14 cellular contexts compared by ENCODE assay signal in the genomic region with DNA sequence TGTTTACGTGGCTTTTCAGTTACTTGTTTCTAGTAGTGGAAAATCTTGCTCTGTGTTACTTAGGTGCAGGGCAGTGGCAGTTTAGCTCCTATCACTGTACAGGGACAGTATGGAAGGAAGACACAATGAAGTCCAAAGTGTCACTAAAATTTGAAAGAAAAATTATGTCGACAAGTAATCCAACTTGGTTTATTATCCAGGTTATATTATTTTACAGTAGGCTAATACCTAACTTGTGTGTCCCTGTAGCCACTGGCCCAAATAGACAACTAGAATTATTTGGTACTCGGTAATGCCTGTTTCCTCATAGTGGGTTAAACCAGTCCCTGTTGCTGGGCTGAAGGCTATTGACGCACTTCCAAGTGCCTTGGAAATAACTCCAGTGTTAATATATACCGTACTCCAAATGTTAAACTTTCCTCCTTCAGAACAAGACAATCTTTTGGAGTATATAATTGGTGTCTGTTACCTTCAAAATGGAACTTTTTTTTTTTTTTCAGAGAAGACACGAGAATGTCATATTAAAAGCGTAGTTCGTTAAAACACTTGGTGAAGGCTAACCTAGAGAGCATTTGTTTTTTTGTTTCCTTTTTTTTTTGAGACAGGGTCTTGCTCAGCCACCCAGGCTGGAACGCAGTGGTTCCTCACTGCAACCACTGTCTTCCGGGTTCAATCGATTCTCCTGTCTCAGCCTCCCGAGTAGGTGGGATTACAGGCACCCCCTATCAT. TPM values are rescaled to one million over a fixed set of nuclear protein-coding genes. Genes with fewer than 3 reads are reported as not detected.
DNase-seq lines count a peak whose midpoint lies in the region; ATAC-seq and TF ChIP-seq lines count a peak whose summit lies in the region.
"Had no signal": no experiment of that assay in that cellular context is flagged by ENCODE, and none has a peak within 500 bp of the region (broad histone marks: within the 10 kb centered on the region; RNA-seq: fewer than 3 reads in every experiment).

No MANE protein-coding gene starts in this region.

- H3K36me3 ChIP-seq in stomach, result no peaks in the 10 kb centered on the region
- H3K36me3 ChIP-seq: BE2C had no signal

- 76 to 81% (median 77%) methylated on average over 12 of the region's 12 CpGs for WGBS in stomach, 5 donors

- no peak for DNase-seq in activated naive CD4-positive, alpha-beta T cell treated with anti-CD3 and anti-CD28 coated beads, Interleukin-2, amount 50 U/mL, for 16 hours
- DNase-seq in activated B cell treated with CpG ODN at 0.5 μM for 24 hours (no peak), stomach (no peak), NCI-H2081 (lab: John Stamatoyannopoulos, UW) (no peak)
- DNase-seq in stimulated activated CD4-positive, alpha-beta T cell treated with anti-CD3 and anti-CD28 coated beads, Interleukin-12 subunit alpha, Interleukin-12 subunit beta, amount 100 ng/mL, for 4 hours, result no peak
- DNase-seq: activated CD8-positive, alpha-beta memory T cell treated with anti-CD3 and anti-CD28 coated beads, Interleukin-2, amount 50 U/mL, for 48 hours; BE2C; foreskin melanocyte; NCI-H1417 treated with DMSO at 0.1 percent for 48 hours; SW 1271 had no signal

- no peaks in the 10 kb centered on the region for H3K27me3 ChIP-seq in stomach
- H3K27me3 ChIP-seq: BE2C had no signal

- H3K4me1 Mint-ChIP-seq in activated naive CD4-positive, alpha-beta T cell treated with anti-CD3 and anti-CD28 coated beads, Interleukin-2, amount 50 U/mL, for 24 hours, result peaks cover 68% of the 10 kb centered on the region
- H3K4me1 Mint-ChIP-seq in activated B cell treated with CpG ODN at 0.5 μM for 24 hours, result peaks cover 77% of the 10 kb centered on the region

- H3K9me3 ChIP-seq in stomach, result no peaks in the 10 kb centered on the region
- H3K9me3 ChIP-seq: BE2C had no signal

- POLR2A ChIA-PET in activated B cell treated with CpG ODN at 0.5 μM for 24 hours (lab: Charles Lee), result interaction anchor here (2.3 to 4.0 kb wide), 2 partner anchors 76 to 974 kb away, joined by 6 to 21 read pairs; no protein-coding TSS in a partner anchor

- H3K36me3 Mint-ChIP-seq in activated naive CD4-positive, alpha-beta T cell treated with anti-CD3 and anti-CD28 coated beads, Interleukin-2, amount 50 U/mL, for 24 hours, result peaks cover 19% of the 10 kb centered on the region
- H3K36me3 Mint-ChIP-seq in activated B cell treated with CpG ODN at 0.5 μM for 24 hours (ENCODE audit: low read depth), result peaks cover 23% of the 10 kb centered on the region

- peak overlapping the region; percentile 99 for H3K27ac Mint-ChIP-seq in activated naive CD4-positive, alpha-beta T cell treated with anti-CD3 and anti-CD28 coated beads, Interleukin-2, amount 50 U/mL, for 24 hours
- peak overlapping the region; percentile 99 for H3K27ac Mint-ChIP-seq in activated B cell treated with CpG ODN at 0.5 μM for 24 hours

- no peak for TF ChIP-seq CTCF in activated B cell treated with CpG ODN at 0.5 μM for 24 hours (IDR thresholded peaks at IDR 0.05)
- TF ChIP-seq CTCF in stomach (IDR thresholded peaks at IDR 0.05), result no peak

- intact Hi-C loops in activated B cell treated with CpG ODN at 0.5 μM for 24 hours (cut with micrococcal nuclease) (no loop called here), stomach (cut with DNase I; ENCODE audit: low total_unique reads) (no loop called here)

- H3K4me1 ChIP-seq in stomach, result peaks cover 33 to 72% (median 58%) of the 10 kb centered on the region in 4 donors

- H3K9me3 Mint-ChIP-seq in activated naive CD4-positive, alpha-beta T cell treated with anti-CD3 and anti-CD28 coated beads, Interleukin-2, amount 50 U/mL, for 24 hours, result no peaks in the 10 kb centered on the region
- H3K9me3 Mint-ChIP-seq in activated B cell treated with CpG ODN at 0.5 μM for 24 hours, result no peaks in the 10 kb centered on the region

- H3K27me3 Mint-ChIP-seq in activated naive CD4-positive, alpha-beta T cell treated with anti-CD3 and anti-CD28 coated beads, Interleukin-2, amount 50 U/mL, for 24 hours, result no peaks in the 10 kb centered on the region
- no peaks in the 10 kb centered on the region for H3K27me3 Mint-ChIP-seq in activated B cell treated with CpG ODN at 0.5 μM for 24 hours

- TF ChIP-seq EP300 in stomach (IDR thresholded peaks at IDR 0.05), result no peak

- peak overlapping the region; percentile 8 to 98 (median 68) for H3K27ac ChIP-seq in stomach

- ATAC-seq in activated B cell treated with CpG ODN at 0.5 μM for 24 hours (ENCODE audit: low read depth), result no peak
- no peak for ATAC-seq in HG02884 (IDR thresholded peaks at IDR 0.05; ENCODE audit: unreplicated experiment)

- no peak for TF ChIP-seq POLR2A in stomach (IDR thresholded peaks at IDR 0.05)

- H3K4me3 ChIP-seq in iPS-11a (ENCODE audit: low read depth, low read length), result peak overlapping the region; percentile 89
- no peak overlapping the region for H3K4me3 ChIP-seq in stomach
- H3K4me3 ChIP-seq: coronary artery had no signal

- CTCF ChIA-PET in activated B cell treated with CpG ODN at 0.5 μM for 24 hours (lab: Charles Lee), result no interaction called here

- peak overlapping the region; percentile 98 for H3K4me3 Mint-ChIP-seq in activated naive CD4-positive, alpha-beta T cell treated with anti-CD3 and anti-CD28 coated beads, Interleukin-2, amount 50 U/mL, for 24 hours
- no peak overlapping the region for H3K4me3 Mint-ChIP-seq in activated B cell treated with CpG ODN at 0.5 μM for 24 hours

RNA-seq across cellular contexts. Expression of gene JARID2, which starts 4.7 kb away (rescaled TPM):
- 27.0 and 28.5 TPM in 2 replicates for total RNA-seq in activated B cell treated with CpG ODN at 0.5 μM for 24 hours
- total RNA-seq in stomach, result 10 to 100 TPM; 10.4 to 42.6 (median 14.0) TPM
- 1 to 10 TPM; 2.4 to 3.8 (median 3.6) TPM for polyA plus RNA-seq in stomach
